Comparison of ENCODE assay signal across 9 cellular contexts in the genomic region with DNA sequence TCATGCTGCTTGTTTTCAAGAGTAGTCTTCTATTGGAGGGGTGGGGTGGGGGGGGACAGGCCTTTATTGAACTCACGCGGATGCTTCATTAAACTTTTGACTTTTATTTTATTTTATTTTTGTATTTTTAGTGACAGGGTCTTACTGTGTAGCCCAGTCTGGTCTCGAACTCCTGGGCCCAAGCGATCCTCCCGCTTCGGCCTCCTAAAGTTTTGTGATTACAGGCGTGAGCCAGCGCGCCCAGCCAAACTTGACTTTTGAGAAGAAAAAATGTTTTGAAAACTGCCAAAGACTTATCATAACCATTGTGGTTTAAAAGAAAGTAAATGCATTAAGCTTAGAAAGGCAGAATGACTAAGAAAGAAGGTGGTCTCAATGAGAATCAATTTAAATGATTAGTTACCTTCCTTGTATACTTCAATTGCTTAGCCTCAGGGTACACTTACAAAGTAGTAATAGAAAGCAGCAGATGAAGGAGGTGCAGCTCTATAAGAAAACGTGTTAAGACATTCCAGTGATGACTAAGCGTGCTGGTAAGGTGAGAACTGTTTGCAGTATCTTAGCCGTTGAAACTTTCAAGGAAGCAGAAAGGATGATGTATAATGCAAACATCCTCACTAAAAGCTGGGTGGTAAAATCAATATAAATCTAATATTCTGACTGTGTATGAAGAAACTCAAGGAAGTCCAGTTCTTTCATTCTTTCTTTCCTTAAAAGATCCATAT. TPM values are rescaled to one million over a fixed set of nuclear protein-coding genes. Genes with fewer than 3 reads are reported as not detected.
DNase-seq lines count a peak whose midpoint lies in the region; ATAC-seq and TF ChIP-seq lines count a peak whose summit lies in the region.
"Had no signal": no experiment of that assay in that cellular context is flagged by ENCODE, and none has a peak within 500 bp of the region (broad histone marks: within the 10 kb centered on the region; RNA-seq: fewer than 3 reads in every experiment).

No MANE protein-coding gene starts in this region.

- H3K27ac ChIP-seq in hepatocyte = peak overlapping the region; percentile 99

- peak; percentile 14 for DNase-seq in stimulated activated CD4-positive, alpha-beta T cell treated with anti-CD3 and anti-CD28 coated beads, Interleukin-4, amount 100 ng/mL, for 24 hours
- DNase-seq in stimulated activated CD4-positive, alpha-beta T cell treated with anti-CD3 and anti-CD28 coated beads, Interleukin-12 subunit alpha, Interleukin-12 subunit beta, amount 100 ng/mL, for 4 hours = no peak
- DNase-seq in hepatocyte (ENCODE audit: low spot score) (peak; percentile 73), left lobe of liver (ENCODE audit: low spot score) (no peak), head of caudate nucleus (no peak)
- no peak for DNase-seq in stimulated activated naive CD8-positive, alpha-beta T cell treated with anti-CD3 and anti-CD28 coated beads, Interleukin-15, Interleukin-2, amounts not matched to agents 100 U/mL and 50 U/mL, for 24 hours

- H2AFZ ChIP-seq in hepatocyte = no peak overlapping the region

- no peaks in the 10 kb centered on the region for H3K27me3 ChIP-seq in hepatocyte

- H3K9me3 ChIP-seq in hepatocyte (ENCODE audit: low read depth) = no peaks in the 10 kb centered on the region

- H3K4me3 ChIP-seq in WI38 (ENCODE audit: low read depth, low read length) = peak overlapping the region; percentile 76
- peak overlapping the region; percentile 45 for H3K4me3 ChIP-seq in hepatocyte

- H3K9me2 ChIP-seq in hepatocyte (replicated peaks; ENCODE audit: insufficient read depth) = no peaks in the 10 kb centered on the region

- intact Hi-C loops in head of caudate nucleus (cut with DNase I) = no loop called here

- no peaks in the 10 kb centered on the region for H3K36me3 ChIP-seq in hepatocyte (replicated peaks; ENCODE audit: insufficient read depth, low read depth)

- peaks cover 10% of the 10 kb centered on the region for H3K4me1 ChIP-seq in hepatocyte (ENCODE audit: insufficient read depth)

- 55% methylated on average over 12 of the region's 12 CpGs for WGBS in hepatocyte (ENCODE audit: low lambda C conversion rate, missing lambda C conversion rate)

- ATAC-seq in stimulated activated naive CD8-positive, alpha-beta T cell treated with anti-CD3 and anti-CD28 coated beads, Interleukin-15, Interleukin-2, amounts not matched to agents 100 U/mL and 50 U/mL, for 24 hours = peak; percentile 59
- ATAC-seq in HG03025 (IDR thresholded peaks at IDR 0.05; ENCODE audit: low FRiP score, unreplicated experiment) (no peak), left lobe of liver (no peak)

- peak overlapping the region; percentile 78 for H3K4me2 ChIP-seq in hepatocyte

- H4K20me1 ChIP-seq in hepatocyte (ENCODE audit: insufficient read depth, poor library complexity, severe bottlenecking) = peaks cover 32% of the 10 kb centered on the region

- TF ChIP-seq CTCF in WI38 (IDR thresholded peaks at IDR 0.05; ENCODE audit: low read depth, low read length) (no peak), hepatocyte (IDR thresholded peaks at IDR 0.05; ENCODE audit: poor library complexity) (no peak)

- peaks cover 55% of the 10 kb centered on the region for H3K79me2 ChIP-seq in hepatocyte

RNA-seq across cellular contexts. Expression of a gene that starts 1.2 kb away (rescaled TPM):
- total RNA-seq in hepatocyte (87.0 and 100 TPM in 2 replicates), left lobe of liver (39.6 TPM)
- polyA plus RNA-seq in hepatocyte = 69.8 and 76.1 TPM in 2 replicates

RNA-seq across cellular contexts. Expression of a gene that starts 10.0 kb away (rescaled TPM):
- total RNA-seq in hepatocyte = 10.5 and 10.8 TPM in 2 replicates
- polyA plus RNA-seq in hepatocyte = 3.6 and 9.0 TPM in 2 replicates
- 5.3 TPM for total RNA-seq in left lobe of liver

RNA-seq across cellular contexts. Expression of a gene that starts 27.7 kb away (rescaled TPM):
- total RNA-seq in hepatocyte (not detected in 2 replicates), left lobe of liver (0.05 TPM)
- polyA plus RNA-seq in hepatocyte = not detected in 2 replicates
- total RNA-seq: lung microvascular endothelial cell had no signal

RNA-seq across cellular contexts. Expression of a gene that starts 50.9 kb away (rescaled TPM):
- total RNA-seq in hepatocyte = 0.03 TPM in 1 of 2 replicates, not detected in the other
- not detected in 2 replicates for polyA plus RNA-seq in hepatocyte
- 0.30 TPM for total RNA-seq in left lobe of liver

Comparison
In these comparisons a context has a peak if more than half of its experiments do, and no peak if none do; other contexts are left out.
1. DNase-seq: peak in stimulated activated CD4-positive, alpha-beta T cell treated with anti-CD3 and anti-CD28 coated beads, Interleukin-4, amount 100 ng/mL, for 24 hours (single experiment) and hepatocyte (single experiment); none in stimulated activated CD4-positive, alpha-beta T cell treated with anti-CD3 and anti-CD28 coated beads, Interleukin-12 subunit alpha, Interleukin-12 subunit beta, amount 100 ng/mL, for 4 hours (single experiment), stimulated activated naive CD8-positive, alpha-beta T cell treated with anti-CD3 and anti-CD28 coated beads, Interleukin-15, Interleukin-2, amounts not matched to agents 100 U/mL and 50 U/mL, for 24 hours (single experiment), left lobe of liver (single experiment) and head of caudate nucleus (0 of 42).